9 cellular contexts compared by ENCODE assay signal in genomic region chr13:46622918-46623256, GRCh38.
A peak's percentile ranks its signal among the peaks of the same experiment; 100 is the strongest.
DNase-seq lines count a peak whose midpoint lies in the region; ATAC-seq and TF ChIP-seq lines count a peak whose summit lies in the region.
"Had no signal": no experiment of that assay in that cellular context is flagged by ENCODE, and none has a peak within 500 bp of the region (broad histone marks: within the 10 kb centered on the region; RNA-seq: fewer than 3 reads in every experiment).

No MANE protein-coding gene starts in this region.

- no peaks in the 10 kb centered on the region for H3K36me3 ChIP-seq in prostate gland

- ATAC-seq in HG03139 (IDR thresholded peaks at IDR 0.05; ENCODE audit: unreplicated experiment) (no peak), GM21786 (IDR thresholded peaks at IDR 0.05; ENCODE audit: unreplicated experiment) (no peak), HG03135 (IDR thresholded peaks at IDR 0.05; ENCODE audit: unreplicated experiment) (no peak)
- ATAC-seq: K562 had no signal

- no peak overlapping the region for H3K27ac ChIP-seq in prostate gland

- no peak for TF ChIP-seq CTCF in prostate gland (IDR thresholded peaks at IDR 0.05)

- peak; percentile 80 for DNase-seq in EL
- peak; percentile 69 for DNase-seq in NCI-H526 treated with DMSO at 0.1 percent for 48 hours (lab: John Stamatoyannopoulos, UW)
- DNase-seq in fibroblast of gingiva (ENCODE audit: low read depth), result peak; percentile 90
- peak; percentile 18 for DNase-seq in prostate gland (ENCODE audit: low spot score)
- DNase-seq in activated T-cell treated with anti-CD3 and anti-CD28 coated beads, Interleukin-2, amount 50 U/mL, for 48 hours, result no peak

- H3K9me3 ChIP-seq in prostate gland, result no peaks in the 10 kb centered on the region

- no peaks in the 10 kb centered on the region for H3K27me3 ChIP-seq in prostate gland (replicated peaks; ENCODE audit: insufficient read depth)

- TF ChIP-seq POLR2A in prostate gland (IDR thresholded peaks at IDR 0.05), result no peak

- WGBS in prostate gland, result 13% methylated on average over 3 of the region's 3 CpGs

- H3K4me1 ChIP-seq in prostate gland (replicated peaks), result peaks cover 7% of the 10 kb centered on the region

- intact Hi-C loops in prostate gland (cut with DNase I), result loop anchor here (5.0 kb wide), 1 partner anchor 71 kb away; the partner anchor contains the start of gene LRCH1

- H3K4me3 ChIP-seq in prostate gland, result no peak overlapping the region
- H3K4me3 ChIP-seq: K562 had no signal

Comparison
In these comparisons a context has a peak if more than half of its experiments do, and no peak if none do; other contexts are left out.
1. DNase-seq: peak in EL (single experiment), NCI-H526 treated with DMSO at 0.1 percent for 48 hours (single experiment), fibroblast of gingiva (single experiment) and prostate gland (single experiment); none in activated T-cell treated with anti-CD3 and anti-CD28 coated beads, Interleukin-2, amount 50 U/mL, for 48 hours (0 of 2).